In genomic region chr14:102140750-102141145, GRCh38 we compare ENCODE assay signal across 2 cellular contexts.
TF ChIP-seq lines count a peak whose summit lies in the region.

No MANE protein-coding gene starts in this region.

TF ChIP-seq in A549, 52 proteins besides CTCF, POLR2A, EP300 and RAD21 (continued from another document):
- TF ChIP-seq ZFP36 (IDR thresholded peaks at IDR 0.05; ENCODE audit: borderline replicate concordance, partially characterized antibody) (no peak), TP53 (CRISPR knock-in tag; IDR thresholded peaks at IDR 0.05) (no peak), CBX2 (IDR thresholded peaks at IDR 0.05; ENCODE audit: borderline replicate concordance, low read depth) (no peak)

TF ChIP-seq in IMR-90, 13 proteins besides CTCF, POLR2A, EP300 and RAD21 (continued from another document):
- no peak for TF ChIP-seq CEBPB (IDR thresholded peaks at IDR 0.05; ENCODE audit: low read depth, low read length)
- TF ChIP-seq, protein P1, sequence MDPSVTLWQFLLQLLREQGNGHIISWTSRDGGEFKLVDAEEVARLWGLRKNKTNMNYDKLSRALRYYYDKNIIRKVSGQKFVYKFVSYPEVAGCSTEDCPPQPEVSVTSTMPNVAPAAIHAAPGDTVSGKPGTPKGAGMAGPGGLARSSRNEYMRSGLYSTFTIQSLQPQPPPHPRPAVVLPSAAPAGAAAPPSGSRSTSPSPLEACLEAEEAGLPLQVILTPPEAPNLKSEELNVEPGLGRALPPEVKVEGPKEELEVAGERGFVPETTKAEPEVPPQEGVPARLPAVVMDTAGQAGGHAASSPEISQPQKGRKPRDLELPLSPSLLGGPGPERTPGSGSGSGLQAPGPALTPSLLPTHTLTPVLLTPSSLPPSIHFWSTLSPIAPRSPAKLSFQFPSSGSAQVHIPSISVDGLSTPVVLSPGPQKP (IDR thresholded peaks at IDR 0.05; ENCODE audit: borderline replicate concordance, low read depth, low read length): no peak
- TF ChIP-seq RFX5 (IDR thresholded peaks at IDR 0.05; ENCODE audit: low read depth, low read length): no peak
- TF ChIP-seq RCOR1 (IDR thresholded peaks at IDR 0.05; ENCODE audit: insufficient replicate concordance, low read length): no peak
- no peak for TF ChIP-seq BHLHE40 (IDR thresholded peaks at IDR 0.05; ENCODE audit: low read depth, low read length)
- no peak for TF ChIP-seq MAZ (IDR thresholded peaks at IDR 0.05; ENCODE audit: borderline replicate concordance, low read depth, low read length)
- TF ChIP-seq NFE2L2 (IDR thresholded peaks at IDR 0.05; ENCODE audit: low read depth, low read length): no peak
- no peak for TF ChIP-seq MAFK (IDR thresholded peaks at IDR 0.05; ENCODE audit: low read depth, low read length)
TF ChIP-seq in IMR-90: peak in this region for 0.
